18 cellular contexts compared by ENCODE assay signal in genomic region chr5:75324791-75325190, GRCh38. TPM values are rescaled to one million over a fixed set of nuclear protein-coding genes. Genes with fewer than 3 reads are reported as not detected.
DNase-seq lines count a peak whose midpoint lies in the region; ATAC-seq and TF ChIP-seq lines count a peak whose summit lies in the region.
"Had no signal": no experiment of that assay in that cellular context is flagged by ENCODE, and none has a peak within 500 bp of the region (broad histone marks: within the 10 kb centered on the region; RNA-seq: fewer than 3 reads in every experiment).

No MANE protein-coding gene starts in this region.

- in situ Hi-C loops in Panc1 (cut with HindIII; ENCODE audit: low pct_unique_long_range_greater_than_20kb, low sequenced_read_pairs): no loop called here

- H3K4me1 Mint-ChIP-seq in stimulated activated naive CD8-positive, alpha-beta T cell treated with anti-CD3 and anti-CD28 coated beads, Interleukin-15, amount 100 ng/mL, for 72 hours: peaks cover 14% of the 10 kb centered on the region
- H3K4me1 Mint-ChIP-seq: T-helper 17 cell had no signal

- H3K9me3 Mint-ChIP-seq in stimulated activated naive CD8-positive, alpha-beta T cell treated with anti-CD3 and anti-CD28 coated beads, Interleukin-15, amount 100 ng/mL, for 72 hours: no peaks in the 10 kb centered on the region
- H3K9me3 Mint-ChIP-seq: neural crest cell had no signal

- no peak for TF ChIP-seq RAD21 in liver (IDR thresholded peaks at IDR 0.05)

- intact Hi-C loops in Panc1 (cut with micrococcal nuclease; ENCODE audit: unreplicated experiment): no loop called here
- intact Hi-C loops in posterior vena cava (cut with DNase I): no loop called here

- 36% methylated on average over 1 of the region's 1 CpG for WGBS in liver

- H3K4me1 ChIP-seq in Panc1 (ENCODE audit: control insufficient read depth, insufficient read depth, low read length) (no peaks in the 10 kb centered on the region), liver (ENCODE audit: control insufficient read depth in 4 of 4, insufficient read depth in 4 of 4, low read length in 3 of 4) (peaks cover 2 to 4% (median 3%) of the 10 kb centered on the region in 4 donors)
- H3K4me1 ChIP-seq: tibial artery had no signal

- peak; percentile 34 to 35 (median 34) for DNase-seq in stimulated activated CD4-positive, alpha-beta T cell treated with anti-CD3 and anti-CD28 coated beads, Interleukin-12 subunit alpha, Interleukin-12 subunit beta, amount 100 ng/mL, for 48 hours (ENCODE audit: low read depth in 2 of 3, low spot score in 1 of 3)
- DNase-seq in stimulated activated CD4-positive, alpha-beta T cell treated with anti-CD3 and anti-CD28 coated beads, Interleukin-4, amount 100 ng/mL, for 4 hours: no peak
- DNase-seq in Panc1 (ENCODE audit: low read depth, low spot score) (no peak), posterior vena cava (ENCODE audit: low spot score) (no peak)
- peak in 1 of 2 donors; percentile 50 for DNase-seq in stimulated activated naive CD8-positive, alpha-beta T cell treated with anti-CD3 and anti-CD28 coated beads, Interleukin-15, amount 100 ng/mL, for 72 hours
- no peak for DNase-seq in activated CD8-positive, alpha-beta memory T cell treated with anti-CD3 and anti-CD28 coated beads, Interleukin-2, amount 50 U/mL, for 4 hours
- DNase-seq: IMR-90; NCI-H1092 treated with DMSO at 0.1 percent for 48 hours; NCI-H1930; NCI-H2227 treated with DMSO at 0.1 percent for 48 hours; NCI-H748 treated with DMSO at 0.1 percent for 48 hours; RPMI8226; stimulated activated naive CD4-positive, alpha-beta T cell treated with Interleukin-2 at 50 U/mL for 16 hours; T-helper 17 cell; tibial artery had no signal

- ATAC-seq in Panc1: no peak
- ATAC-seq in stimulated activated naive CD8-positive, alpha-beta T cell treated with anti-CD3 and anti-CD28 coated beads, Interleukin-15, amount 100 ng/mL, for 72 hours: peak; percentile 90
- ATAC-seq: sciatic nerve, T-helper 17 cell had no signal

- H3K27ac ChIP-seq in Panc1 (ENCODE audit: low read length): no peak overlapping the region
- peak overlapping the region; percentile 57 to 76 for H3K27ac ChIP-seq in liver (ENCODE audit: low read depth in 1 of 2, low read length in 2 of 2)
- H3K27ac ChIP-seq: tibial artery had no signal

- peaks cover 2% of the 10 kb centered on the region for H3K27me3 Mint-ChIP-seq in stimulated activated naive CD8-positive, alpha-beta T cell treated with anti-CD3 and anti-CD28 coated beads, Interleukin-15, amount 100 ng/mL, for 72 hours

- H3K36me3 ChIP-seq in Panc1 (ENCODE audit: control insufficient read depth, insufficient read depth, low read length) (no peaks in the 10 kb centered on the region), liver (ENCODE audit: control insufficient read depth in 4 of 4, insufficient read depth in 3 of 4, low read depth in 1 of 4, low read length in 3 of 4) (no peaks in the 10 kb centered on the region)
- H3K36me3 ChIP-seq: tibial artery had no signal

- BruUV-seq in Panc1 (replicated peaks; lab: Mats Ljungman, UMichigan): no TSS peak

- TF ChIP-seq CTCF in Panc1 (IDR thresholded peaks at IDR 0.05) (0 out of 2 replicates have a peak, but pooled peaks have one; percentile 11), liver (IDR thresholded peaks at IDR 0.05; ENCODE audit: low read depth, low read length, missing input control) (no peak)

- H3K4me3 ChIP-seq in Panc1 (ENCODE audit: low read depth in 2 of 2, low read length in 2 of 2) (no peak overlapping the region), liver (ENCODE audit: low read depth in 1 of 3, low read length in 3 of 3) (no peak overlapping the region)
- H3K4me3 ChIP-seq: tibial artery had no signal

- H3K27me3 ChIP-seq in Panc1 (ENCODE audit: control insufficient read depth, insufficient read depth, low read length): no peaks in the 10 kb centered on the region
- no peaks in the 10 kb centered on the region for H3K27me3 ChIP-seq in liver (ENCODE audit: control insufficient read depth in 4 of 4, insufficient read depth in 4 of 4, low read length in 3 of 4)
- H3K27me3 ChIP-seq: tibial artery had no signal

- H3K9ac ChIP-seq in liver (ENCODE audit: low read depth in 1 of 2, low read length in 2 of 2): no peak overlapping the region

- POLR2A ChIA-PET in Panc1 (lab: Charles Lee): no interaction called here

- CTCF ChIA-PET in Panc1 (lab: Charles Lee): no interaction called here

- peak overlapping the region in 1 of 2 donors; percentile 41 for H3K4me3 Mint-ChIP-seq in stimulated activated naive CD8-positive, alpha-beta T cell treated with anti-CD3 and anti-CD28 coated beads, Interleukin-15, amount 100 ng/mL, for 72 hours
- H3K4me3 Mint-ChIP-seq: neural crest cell, T-helper 17 cell had no signal

- no peaks in the 10 kb centered on the region for H3K9me3 ChIP-seq in Panc1 (ENCODE audit: control insufficient read depth, insufficient read depth, low read depth, low read length)
- H3K9me3 ChIP-seq in liver (ENCODE audit: control insufficient read depth in 4 of 4, low read length in 3 of 4): no peaks in the 10 kb centered on the region
- H3K9me3 ChIP-seq: tibial artery had no signal

- no peak overlapping the region for H3K27ac Mint-ChIP-seq in stimulated activated naive CD8-positive, alpha-beta T cell treated with anti-CD3 and anti-CD28 coated beads, Interleukin-15, amount 100 ng/mL, for 72 hours
- H3K27ac Mint-ChIP-seq: T-helper 17 cell had no signal

TF ChIP-seq in liver, 16 proteins besides CTCF, POLR2A, EP300 and RAD21:
- TF ChIP-seq YY1 (IDR thresholded peaks at IDR 0.05) (no peak), GABPA (IDR thresholded peaks at IDR 0.05 in 1 of 2, conservative IDR thresholded peaks at IDR 0.05 in 1 of 2) (no peak), HNF4G (IDR thresholded peaks at IDR 0.05) (no peak), EGR1 (IDR thresholded peaks at IDR 0.05; ENCODE audit: low read depth in 2 of 2) (no peak), FOXA2 (IDR thresholded peaks at IDR 0.05) (no peak), ATF3 (IDR thresholded peaks at IDR 0.05) (no peak), JUND (IDR thresholded peaks at IDR 0.05) (no peak), REST (IDR thresholded peaks at IDR 0.05) (no peak), NR2F2 (IDR thresholded peaks at IDR 0.05) (no peak), TAF1 (conservative IDR thresholded peaks at IDR 0.05) (no peak), HNF4A (conservative IDR thresholded peaks at IDR 0.05) (no peak), ZBTB33 (IDR thresholded peaks at IDR 0.05) (no peak), FOXA1 (IDR thresholded peaks at IDR 0.05) (no peak), SP1 (IDR thresholded peaks at IDR 0.05) (no peak)
- TF ChIP-seq, protein P1, sequence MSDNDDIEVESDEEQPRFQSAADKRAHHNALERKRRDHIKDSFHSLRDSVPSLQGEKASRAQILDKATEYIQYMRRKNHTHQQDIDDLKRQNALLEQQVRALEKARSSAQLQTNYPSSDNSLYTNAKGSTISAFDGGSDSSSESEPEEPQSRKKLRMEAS (IDR thresholded peaks at IDR 0.05): no peak

RNA-seq across cellular contexts. Expression of gene HMGCR, which starts 12.2 kb away (rescaled TPM):
- total RNA-seq in Panc1 (2021; ENCODE audit: unreplicated experiment) (113 TPM), liver (100 to 1,000 TPM; 129 to 237 TPM), posterior vena cava (10 to 100 TPM; 15.1 to 22.9 TPM)
- polyA plus RNA-seq in Panc1 (2012; ENCODE audit: insufficient read length): 44.5 TPM
- polyA plus RNA-seq in liver: 10 to 100 TPM; 12.4 to 25.6 TPM

Comparison
In these comparisons a context has a peak if more than half of its experiments do, and no peak if none do; other contexts are left out.
1. DNase-seq: peak in stimulated activated CD4-positive, alpha-beta T cell treated with anti-CD3 and anti-CD28 coated beads, Interleukin-12 subunit alpha, Interleukin-12 subunit beta, amount 100 ng/mL, for 48 hours (3 of 3); none in stimulated activated CD4-positive, alpha-beta T cell treated with anti-CD3 and anti-CD28 coated beads, Interleukin-4, amount 100 ng/mL, for 4 hours (0 of 2), Panc1 (single experiment), activated CD8-positive, alpha-beta memory T cell treated with anti-CD3 and anti-CD28 coated beads, Interleukin-2, amount 50 U/mL, for 4 hours (single experiment) and posterior vena cava (single experiment).